Comparison of ENCODE assay signal across 37 cellular contexts in the genomic region with DNA sequence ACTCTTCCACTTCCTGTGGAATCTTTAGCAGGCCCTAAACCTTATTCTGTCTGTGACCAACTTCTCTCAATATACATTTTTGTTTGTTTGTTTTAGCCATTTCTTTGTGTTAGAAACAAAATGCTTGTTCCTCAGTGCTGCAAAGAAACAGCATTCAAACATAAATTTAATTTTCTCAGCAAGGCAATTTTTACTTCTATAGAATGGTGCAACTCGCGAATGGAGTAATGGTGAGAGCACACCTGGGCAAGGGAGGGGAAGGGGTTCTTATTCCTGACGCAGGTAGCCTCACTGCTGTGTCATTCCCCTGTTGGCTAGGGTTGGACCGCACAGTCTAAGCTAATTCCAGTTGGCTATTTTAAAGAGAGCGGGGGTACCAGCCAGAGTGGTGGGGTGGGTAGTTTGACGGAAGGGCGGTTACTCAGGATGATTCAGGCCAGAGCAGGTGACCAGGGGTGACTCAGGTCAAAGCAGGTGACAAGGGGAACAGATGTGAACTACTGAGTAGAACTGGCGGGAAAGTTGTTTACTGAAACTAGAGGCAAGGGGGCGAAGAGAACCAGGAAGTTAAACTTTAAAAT. TPM values are rescaled to one million over a fixed set of nuclear protein-coding genes. Genes with fewer than 3 reads are reported as not detected.
"Had no signal": no experiment of that assay in that cellular context is flagged by ENCODE, and none has a peak within 500 bp of the region (broad histone marks: within the 10 kb centered on the region; RNA-seq: fewer than 3 reads in every experiment).

No MANE protein-coding gene starts in this region.

- DNase-seq: activated CD4-positive, alpha-beta memory T cell treated with anti-CD3 and anti-CD28 coated beads for 36 hours; activated CD4-positive, alpha-beta T cell treated with anti-CD3 and anti-CD28 coated beads for 36 hours; activated CD4-positive, alpha-beta T cell treated with anti-CD3 and anti-CD28 coated beads, Interleukin-2, amount 10 ng/mL, durations not matched to agents 24 days and 14 days; activated CD4-positive, CD25-positive, alpha-beta regulatory T cell; activated CD4-positive, CD25-positive, alpha-beta regulatory T cell treated with anti-CD3 and anti-CD28 coated beads, Interleukin-2, amount 50 U/mL, for 72 hours; activated CD8-positive, alpha-beta memory T cell treated with anti-CD3 and anti-CD28 coated beads, Interleukin-2, amount 50 U/mL, for 48 hours; activated CD8-positive, alpha-beta T cell treated with anti-CD3 and anti-CD28 coated beads, Interleukin-2, amount 10 ng/mL, durations not matched to agents 7 days and 5 days; activated gamma-delta T cell; activated naive CD4-positive, alpha-beta T cell; activated naive CD4-positive, alpha-beta T cell treated with anti-CD3 and anti-CD28 coated beads, Interleukin-2, amount 10 ng/mL, durations not matched to agents 7 days and 5 days; activated naive CD8-positive, alpha-beta T cell treated with anti-CD3 and anti-CD28 coated beads, Interleukin-2, amount 10 ng/mL, durations not matched to agents 7 days and 5 days; activated T-cell treated with anti-CD3 and anti-CD28 coated beads for 4 hours; activated T-cell treated with anti-CD3 and anti-CD28 coated beads, Interleukin-2, amount 50 U/mL, for 24 hours; activated T-cell treated with anti-CD3 and anti-CD28 coated beads, Interleukin-2, amount 50 U/mL, for 72 hours; central memory CD4-positive, alpha-beta T cell; cerebellar nuclear complex; colonic mucosa; dorsolateral prefrontal cortex; effector memory CD4-positive, alpha-beta T cell; esophagus squamous epithelium; foreskin melanocyte; heart right ventricle had no signal

- H3K4me2 ChIP-seq: hepatocyte had no signal

- H2AFZ ChIP-seq: hepatocyte had no signal

- ATAC-seq: activated CD4-positive, alpha-beta T cell treated with anti-CD3 and anti-CD28 coated beads for 36 hours; activated CD8-positive, alpha-beta T cell treated with anti-CD3 and anti-CD28 coated beads, Interleukin-2, amount 10 ng/mL, durations not matched to agents 7 days and 5 days; activated naive CD4-positive, alpha-beta T cell treated with anti-CD3 and anti-CD28 coated beads, Interleukin-2, amount 50 U/mL, for 72 hours; activated T-cell treated with anti-CD3 and anti-CD28 coated beads, Interleukin-2, amount 50 U/mL, for 72 hours; gastroesophageal sphincter; heart right ventricle had no signal

- H3K36me3 ChIP-seq: breast epithelium, cardiac muscle cell had no signal

- H3K27ac Mint-ChIP-seq: activated CD4-positive, alpha-beta memory T cell treated with anti-CD3 and anti-CD28 coated beads for 36 hours; activated CD4-positive, alpha-beta T cell treated with anti-CD3 and anti-CD28 coated beads for 36 hours; activated CD4-positive, alpha-beta T cell treated with anti-CD3 and anti-CD28 coated beads, Interleukin-2, amount 10 ng/mL, durations not matched to agents 24 days and 14 days; activated CD8-positive, alpha-beta T cell treated with anti-CD3 and anti-CD28 coated beads, Interleukin-2, amount 10 ng/mL, durations not matched to agents 7 days and 5 days; activated naive CD4-positive, alpha-beta T cell treated with anti-CD3 and anti-CD28 coated beads, Interleukin-2, amount 10 ng/mL, durations not matched to agents 7 days and 5 days; activated naive CD4-positive, alpha-beta T cell treated with anti-CD3 and anti-CD28 coated beads, Interleukin-2, amount 50 U/mL, for 72 hours; activated naive CD8-positive, alpha-beta T cell treated with anti-CD3 and anti-CD28 coated beads, Interleukin-2, amount 10 ng/mL, durations not matched to agents 7 days and 5 days; activated T-cell treated with anti-CD3 and anti-CD28 coated beads, Interleukin-2, amount 50 U/mL, for 24 hours; activated T-cell treated with anti-CD3 and anti-CD28 coated beads, Interleukin-2, amount 50 U/mL, for 72 hours; brain; dendritic cell treated with granulocyte-macrophage colony-stimulating factor and Interleukin-4, amounts not matched to agents 40 ng/mL and 50 ng/mL, for 4 days; T-helper 1 cell treated with Interleukin-12 subunit alpha and Interleukin-12 subunit beta and Interleukin-4 antibody, amounts not matched to agents 30 μg/mL and 1 μg/mL, for 36 hours had no signal

- H3K9me3 ChIP-seq: ascending aorta, breast epithelium, colonic mucosa, gastroesophageal sphincter had no signal

- H3K27ac ChIP-seq: ascending aorta, breast epithelium, cardiac muscle cell, colonic mucosa, dorsolateral prefrontal cortex, epithelial cell of prostate, esophagus squamous epithelium, gastroesophageal sphincter, heart right ventricle, hepatocyte had no signal

- H3K4me3 Mint-ChIP-seq: activated CD4-positive, alpha-beta memory T cell treated with anti-CD3 and anti-CD28 coated beads for 36 hours; activated CD4-positive, alpha-beta T cell treated with anti-CD3 and anti-CD28 coated beads for 36 hours; activated CD4-positive, alpha-beta T cell treated with anti-CD3 and anti-CD28 coated beads, Interleukin-2, amount 10 ng/mL, durations not matched to agents 24 days and 14 days; activated CD8-positive, alpha-beta T cell treated with anti-CD3 and anti-CD28 coated beads, Interleukin-2, amount 10 ng/mL, durations not matched to agents 7 days and 5 days; activated naive CD4-positive, alpha-beta T cell treated with anti-CD3 and anti-CD28 coated beads, Interleukin-2, amount 10 ng/mL, durations not matched to agents 7 days and 5 days; activated naive CD8-positive, alpha-beta T cell treated with anti-CD3 and anti-CD28 coated beads, Interleukin-2, amount 10 ng/mL, durations not matched to agents 7 days and 5 days; activated T-cell treated with anti-CD3 and anti-CD28 coated beads, Interleukin-2, amount 50 U/mL, for 24 hours; activated T-cell treated with anti-CD3 and anti-CD28 coated beads, Interleukin-2, amount 50 U/mL, for 72 hours; brain; dendritic cell treated with granulocyte-macrophage colony-stimulating factor and Interleukin-4, amounts not matched to agents 40 ng/mL and 50 ng/mL, for 4 days; T-helper 1 cell treated with Interleukin-12 subunit alpha and Interleukin-12 subunit beta and Interleukin-4 antibody, amounts not matched to agents 30 μg/mL and 1 μg/mL, for 36 hours had no signal

- H3K4me1 Mint-ChIP-seq: activated CD4-positive, alpha-beta T cell treated with anti-CD3 and anti-CD28 coated beads, Interleukin-2, amount 10 ng/mL, durations not matched to agents 24 days and 14 days; activated naive CD4-positive, alpha-beta T cell treated with anti-CD3 and anti-CD28 coated beads, Interleukin-2, amount 10 ng/mL, durations not matched to agents 7 days and 5 days; brain had no signal

- H3K27me3 Mint-ChIP-seq: activated CD4-positive, alpha-beta memory T cell treated with anti-CD3 and anti-CD28 coated beads for 36 hours; activated CD4-positive, alpha-beta T cell treated with anti-CD3 and anti-CD28 coated beads for 36 hours; activated CD4-positive, alpha-beta T cell treated with anti-CD3 and anti-CD28 coated beads, Interleukin-2, amount 10 ng/mL, durations not matched to agents 24 days and 14 days; activated naive CD4-positive, alpha-beta T cell treated with anti-CD3 and anti-CD28 coated beads, Interleukin-2, amount 10 ng/mL, durations not matched to agents 7 days and 5 days; activated naive CD8-positive, alpha-beta T cell treated with anti-CD3 and anti-CD28 coated beads, Interleukin-2, amount 10 ng/mL, durations not matched to agents 7 days and 5 days; activated T-cell treated with anti-CD3 and anti-CD28 coated beads, Interleukin-2, amount 50 U/mL, for 24 hours; brain; dendritic cell treated with granulocyte-macrophage colony-stimulating factor and Interleukin-4, amounts not matched to agents 40 ng/mL and 50 ng/mL, for 4 days had no signal

- FAIRE-seq: endothelial cell of umbilical vein had no signal

- H3K4me1 ChIP-seq: ascending aorta, breast epithelium, colonic mucosa, esophagus squamous epithelium, gastroesophageal sphincter, heart right ventricle had no signal

- H3K27me3 ChIP-seq: ascending aorta, breast epithelium, cardiac muscle cell, colonic mucosa, dorsolateral prefrontal cortex, esophagus squamous epithelium, gastroesophageal sphincter, heart right ventricle, hepatocyte had no signal

- H3K4me3 ChIP-seq: ascending aorta, breast epithelium, cardiac muscle cell, colonic mucosa, dorsolateral prefrontal cortex, esophagus squamous epithelium, gastroesophageal sphincter, heart right ventricle, hepatocyte had no signal

RNA-seq across cellular contexts. Expression of a gene that starts 47.9 kb away (rescaled TPM):
- total RNA-seq: activated CD4-positive, alpha-beta memory T cell treated with anti-CD3 and anti-CD28 coated beads for 36 hours; activated CD4-positive, alpha-beta T cell treated with anti-CD3 and anti-CD28 coated beads for 36 hours; activated CD4-positive, alpha-beta T cell treated with anti-CD3 and anti-CD28 coated beads, Interleukin-2, amount 10 ng/mL, durations not matched to agents 24 days and 14 days; activated CD8-positive, alpha-beta T cell treated with anti-CD3 and anti-CD28 coated beads, Interleukin-2, amount 10 ng/mL, durations not matched to agents 7 days and 5 days; activated naive CD4-positive, alpha-beta T cell treated with anti-CD3 and anti-CD28 coated beads, Interleukin-2, amount 50 U/mL, for 72 hours; activated naive CD8-positive, alpha-beta T cell treated with anti-CD3 and anti-CD28 coated beads, Interleukin-2, amount 10 ng/mL, durations not matched to agents 7 days and 5 days; activated T-cell treated with anti-CD3 and anti-CD28 coated beads, Interleukin-2, amount 50 U/mL, for 72 hours; ascending aorta; breast epithelium; colonic mucosa; endothelial cell of umbilical vein; esophagus squamous epithelium; fibroblast of lung; fibroblast of villous mesenchyme; gastroesophageal sphincter; glomerular endothelial cell; heart right ventricle had no signal
- polyA plus RNA-seq: cardiac muscle cell, endothelial cell of umbilical vein, esophagus, fibroblast of lung had no signal
